Comparison of ENCODE assay signal across 9 cellular contexts in genomic region chr21:25572895-25573310, GRCh38. TPM values are rescaled to one million over a fixed set of nuclear protein-coding genes. Genes with fewer than 3 reads are reported as not detected.
DNase-seq lines count a peak whose midpoint lies in the region; ATAC-seq lines count a peak whose summit lies in the region.
"Had no signal": no experiment of that assay in that cellular context is flagged by ENCODE, and none has a peak within 500 bp of the region (broad histone marks: within the 10 kb centered on the region; RNA-seq: fewer than 3 reads in every experiment).

No MANE protein-coding gene starts in this region.

- peak; percentile 46 for ATAC-seq in HG03103 (IDR thresholded peaks at IDR 0.05; ENCODE audit: low read depth, unreplicated experiment)
- peak; percentile 61 to 74 for ATAC-seq in stimulated activated naive B cell treated with anti-CD40 and anti-IgM and Interleukin-4, amounts not matched to agents 10 μg/mL and 1 μg/mL and 100 μg/mL, for 72 hours (replicated peaks)

- intact Hi-C loops in activated CD4-positive, alpha-beta memory T cell treated with anti-CD3 and anti-CD28 coated beads for 36 hours (cut with micrococcal nuclease): loop anchor here (1.0 kb wide), 11 partner anchors 10 to 385 kb away; partner anchors contain the start of gene MRPL39

- no peaks in the 10 kb centered on the region for H3K27me3 Mint-ChIP-seq in activated CD4-positive, alpha-beta T cell treated with anti-CD3 and anti-CD28 coated beads, Interleukin-2, amount 10 ng/mL, durations not matched to agents 7 days and 5 days
- H3K27me3 Mint-ChIP-seq in activated CD4-positive, alpha-beta memory T cell treated with anti-CD3 and anti-CD28 coated beads for 36 hours: no peaks in the 10 kb centered on the region
- no peaks in the 10 kb centered on the region for H3K27me3 Mint-ChIP-seq in stimulated activated naive B cell treated with anti-CD40 and anti-IgM and Interleukin-4, amounts not matched to agents 10 μg/mL and 1 μg/mL and 100 μg/mL, for 72 hours

- H3K27ac Mint-ChIP-seq in activated CD4-positive, alpha-beta T cell treated with anti-CD3 and anti-CD28 coated beads, Interleukin-2, amount 10 ng/mL, durations not matched to agents 7 days and 5 days: peak overlapping the region; percentile 95
- H3K27ac Mint-ChIP-seq in activated CD4-positive, alpha-beta memory T cell treated with anti-CD3 and anti-CD28 coated beads for 36 hours: peak overlapping the region; percentile 89
- H3K27ac Mint-ChIP-seq in stimulated activated naive B cell treated with anti-CD40 and anti-IgM and Interleukin-4, amounts not matched to agents 10 μg/mL and 1 μg/mL and 100 μg/mL, for 72 hours: peak overlapping the region; percentile 97

- peaks cover 75% of the 10 kb centered on the region for H3K4me1 Mint-ChIP-seq in activated CD4-positive, alpha-beta T cell treated with anti-CD3 and anti-CD28 coated beads, Interleukin-2, amount 10 ng/mL, durations not matched to agents 7 days and 5 days
- H3K4me1 Mint-ChIP-seq in activated CD4-positive, alpha-beta memory T cell treated with anti-CD3 and anti-CD28 coated beads for 36 hours (ENCODE audit: low read depth): peaks cover 78% of the 10 kb centered on the region
- H3K4me1 Mint-ChIP-seq in stimulated activated naive B cell treated with anti-CD40 and anti-IgM and Interleukin-4, amounts not matched to agents 10 μg/mL and 1 μg/mL and 100 μg/mL, for 72 hours: peaks cover 40 to 73% of the 10 kb centered on the region in 2 donors

- POLR2A ChIA-PET in activated CD4-positive, alpha-beta T cell treated with anti-CD3 and anti-CD28 coated beads, Interleukin-2, amount 10 ng/mL, durations not matched to agents 7 days and 5 days (lab: Charles Lee): interaction anchor here (0.9 kb wide), 1 partner anchor 151 kb away, joined by 6 read pairs; no protein-coding TSS in a partner anchor
- POLR2A ChIA-PET in activated CD4-positive, alpha-beta memory T cell treated with anti-CD3 and anti-CD28 coated beads for 36 hours (lab: Charles Lee): interaction anchor here (0.6 to 10.6 kb wide), 20 partner anchors 10 to 177 kb away, joined by 3 to 250 read pairs (median 12); no protein-coding TSS in a partner anchor

- CTCF ChIA-PET in activated CD4-positive, alpha-beta T cell treated with anti-CD3 and anti-CD28 coated beads, Interleukin-2, amount 10 ng/mL, durations not matched to agents 7 days and 5 days (lab: Charles Lee): interaction anchor here (0.9 to 1.4 kb wide), 2 partner anchors 8 to 83 kb away, joined by 3 to 4 read pairs; no protein-coding TSS in a partner anchor
- CTCF ChIA-PET in activated CD4-positive, alpha-beta memory T cell treated with anti-CD3 and anti-CD28 coated beads for 36 hours (lab: Charles Lee): interaction anchor here (0.7 to 1.8 kb wide), 5 partner anchors 9 to 167 kb away, joined by 3 to 7 read pairs (median 5); no protein-coding TSS in a partner anchor

- peak overlapping the region; percentile 72 for H3K4me3 Mint-ChIP-seq in activated CD4-positive, alpha-beta T cell treated with anti-CD3 and anti-CD28 coated beads, Interleukin-2, amount 10 ng/mL, durations not matched to agents 7 days and 5 days
- H3K4me3 Mint-ChIP-seq in activated CD4-positive, alpha-beta memory T cell treated with anti-CD3 and anti-CD28 coated beads for 36 hours: peak overlapping the region; percentile 68
- peak overlapping the region; percentile 58 to 78 for H3K4me3 Mint-ChIP-seq in stimulated activated naive B cell treated with anti-CD40 and anti-IgM and Interleukin-4, amounts not matched to agents 10 μg/mL and 1 μg/mL and 100 μg/mL, for 72 hours

- H3K9me3 Mint-ChIP-seq in activated CD4-positive, alpha-beta T cell treated with anti-CD3 and anti-CD28 coated beads, Interleukin-2, amount 10 ng/mL, durations not matched to agents 7 days and 5 days: no peaks in the 10 kb centered on the region
- no peaks in the 10 kb centered on the region for H3K9me3 Mint-ChIP-seq in activated CD4-positive, alpha-beta memory T cell treated with anti-CD3 and anti-CD28 coated beads for 36 hours
- peaks cover 0 to 2% of the 10 kb centered on the region in 2 donors for H3K9me3 Mint-ChIP-seq in stimulated activated naive B cell treated with anti-CD40 and anti-IgM and Interleukin-4, amounts not matched to agents 10 μg/mL and 1 μg/mL and 100 μg/mL, for 72 hours

- H3K36me3 Mint-ChIP-seq in activated CD4-positive, alpha-beta T cell treated with anti-CD3 and anti-CD28 coated beads, Interleukin-2, amount 10 ng/mL, durations not matched to agents 7 days and 5 days (ENCODE audit: low read depth): peaks cover 45% of the 10 kb centered on the region
- peaks cover 86% of the 10 kb centered on the region for H3K36me3 Mint-ChIP-seq in activated CD4-positive, alpha-beta memory T cell treated with anti-CD3 and anti-CD28 coated beads for 36 hours
- peaks cover 61 to 81% of the 10 kb centered on the region in 2 donors for H3K36me3 Mint-ChIP-seq in stimulated activated naive B cell treated with anti-CD40 and anti-IgM and Interleukin-4, amounts not matched to agents 10 μg/mL and 1 μg/mL and 100 μg/mL, for 72 hours

- no peak for DNase-seq in activated CD4-positive, alpha-beta T cell treated with anti-CD3 and anti-CD28 coated beads, Interleukin-2, amount 10 ng/mL, durations not matched to agents 7 days and 5 days
- no peak for DNase-seq in activated CD4-positive, alpha-beta T cell treated with anti-CD3 and anti-CD28 coated beads, Interleukin-2, amount 50 U/mL, for 4 hours
- DNase-seq in activated CD4-positive, alpha-beta memory T cell treated with anti-CD3 and anti-CD28 coated beads for 36 hours: no peak
- DNase-seq in stimulated activated naive B cell treated with anti-CD40 and anti-IgM and Interleukin-4, amounts not matched to agents 10 μg/mL and 1 μg/mL and 100 μg/mL, for 72 hours: no peak
- no peak for DNase-seq in effector CD4-positive, alpha-beta T cell
- no peak for DNase-seq in NCI-H82 (lab: John Stamatoyannopoulos, UW)
- DNase-seq in retina: no peak
- DNase-seq: Peyer's patch had no signal

RNA-seq across cellular contexts. Expression of gene MRPL39, which starts 34.4 kb away (rescaled TPM):
- total RNA-seq in activated CD4-positive, alpha-beta T cell treated with anti-CD3 and anti-CD28 coated beads, Interleukin-2, amount 10 ng/mL, durations not matched to agents 7 days and 5 days: 10 to 100 TPM; 36.0 to 36.1 TPM
- total RNA-seq in activated CD4-positive, alpha-beta memory T cell treated with anti-CD3 and anti-CD28 coated beads for 36 hours: 10 to 100 TPM; 71.7 to 73.6 TPM
